38 cellular contexts compared by ENCODE assay signal in the genomic region with DNA sequence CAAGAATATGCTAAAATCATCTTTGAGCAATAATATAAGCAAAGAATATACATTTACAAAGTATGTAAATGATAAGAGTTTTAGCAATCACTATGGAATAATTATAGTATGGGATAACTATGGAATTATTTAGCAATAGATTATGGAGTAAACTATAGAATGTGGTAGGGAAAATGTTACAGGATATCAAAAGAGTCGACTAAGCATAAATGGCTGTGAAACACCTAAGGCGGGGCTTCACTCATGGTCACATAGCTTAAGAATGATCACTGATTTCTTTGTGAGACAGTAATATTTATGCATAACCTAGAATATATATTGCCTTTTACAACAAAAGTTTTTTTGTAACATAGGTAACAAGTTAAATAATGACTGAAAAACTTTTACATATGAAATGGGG.
"Had no signal": no experiment of that assay in that cellular context is flagged by ENCODE, and none has a peak within 500 bp of the region (broad histone marks: within the 10 kb centered on the region; RNA-seq: fewer than 3 reads in every experiment).

No MANE protein-coding gene starts in this region.

- H3K9me3 ChIP-seq: ascending aorta had no signal

- ATAC-seq: activated CD8-positive, alpha-beta memory T cell treated with anti-CD3 and anti-CD28 coated beads, Interleukin-2, amount 10 ng/mL, durations not matched to agents 7 days and 5 days; activated CD8-positive, alpha-beta T cell treated with anti-CD3 and anti-CD28 coated beads, Interleukin-2, amount 10 ng/mL, durations not matched to agents 7 days and 5 days; activated naive CD8-positive, alpha-beta T cell treated with anti-CD3 and anti-CD28 coated beads, Interleukin-2, amount 50 U/mL, for 24 hours had no signal

- H3K36me3 Mint-ChIP-seq: activated CD4-positive, alpha-beta memory T cell treated with anti-CD3 and anti-CD28 coated beads for 36 hours; activated CD8-positive, alpha-beta memory T cell treated with anti-CD3 and anti-CD28 coated beads, Interleukin-2, amount 10 ng/mL, durations not matched to agents 7 days and 5 days; activated naive CD4-positive, alpha-beta T cell treated with anti-CD3 and anti-CD28 coated beads, Interleukin-2, amount 10 ng/mL, durations not matched to agents 7 days and 5 days; activated naive CD4-positive, alpha-beta T cell treated with anti-CD3 and anti-CD28 coated beads, Interleukin-2, amount 50 U/mL, for 24 hours; activated naive CD8-positive, alpha-beta T cell; activated naive CD8-positive, alpha-beta T cell treated with anti-CD3 and anti-CD28 coated beads, Interleukin-2, amount 10 ng/mL, durations not matched to agents 7 days and 5 days; brain had no signal

- H3K27me3 Mint-ChIP-seq: activated B cell treated with CpG ODN at 0.5 μM for 24 hours; activated CD4-positive, alpha-beta memory T cell treated with anti-CD3 and anti-CD28 coated beads for 36 hours; activated CD4-positive, alpha-beta T cell treated with anti-CD3 and anti-CD28 coated beads, Interleukin-2, amount 10 ng/mL, durations not matched to agents 24 days and 14 days; activated CD8-positive, alpha-beta memory T cell treated with anti-CD3 and anti-CD28 coated beads, Interleukin-2, amount 10 ng/mL, durations not matched to agents 7 days and 5 days; activated naive CD4-positive, alpha-beta T cell treated with anti-CD3 and anti-CD28 coated beads, Interleukin-2, amount 10 ng/mL, durations not matched to agents 7 days and 5 days; activated naive CD4-positive, alpha-beta T cell treated with anti-CD3 and anti-CD28 coated beads, Interleukin-2, amount 50 U/mL, for 24 hours; activated naive CD8-positive, alpha-beta T cell; activated naive CD8-positive, alpha-beta T cell treated with anti-CD3 and anti-CD28 coated beads, Interleukin-2, amount 10 ng/mL, durations not matched to agents 7 days and 5 days; activated naive CD8-positive, alpha-beta T cell treated with anti-CD3 and anti-CD28 coated beads, Interleukin-2, amount 50 U/mL, for 24 hours; activated T-cell treated with anti-CD3 and anti-CD28 coated beads, Interleukin-2, amount 50 U/mL, for 24 hours; brain; central memory CD8-positive, alpha-beta T cell had no signal

- H3K9me3 Mint-ChIP-seq: activated B cell treated with CpG ODN at 0.5 μM for 24 hours; activated CD4-positive, alpha-beta T cell treated with anti-CD3 and anti-CD28 coated beads, Interleukin-2, amount 10 ng/mL, durations not matched to agents 24 days and 14 days; activated naive CD4-positive, alpha-beta T cell treated with anti-CD3 and anti-CD28 coated beads, Interleukin-2, amount 10 ng/mL, durations not matched to agents 7 days and 5 days; activated naive CD8-positive, alpha-beta T cell treated with anti-CD3 and anti-CD28 coated beads, Interleukin-2, amount 10 ng/mL, durations not matched to agents 7 days and 5 days; activated naive CD8-positive, alpha-beta T cell treated with anti-CD3 and anti-CD28 coated beads, Interleukin-2, amount 50 U/mL, for 24 hours; brain had no signal

- H3K4me3 Mint-ChIP-seq: activated B cell treated with CpG ODN at 0.5 μM for 24 hours; activated CD4-positive, alpha-beta memory T cell treated with anti-CD3 and anti-CD28 coated beads for 36 hours; activated CD4-positive, alpha-beta T cell treated with anti-CD3 and anti-CD28 coated beads, Interleukin-2, amount 10 ng/mL, durations not matched to agents 24 days and 14 days; activated CD8-positive, alpha-beta memory T cell treated with anti-CD3 and anti-CD28 coated beads, Interleukin-2, amount 10 ng/mL, durations not matched to agents 7 days and 5 days; activated CD8-positive, alpha-beta T cell treated with anti-CD3 and anti-CD28 coated beads, Interleukin-2, amount 10 ng/mL, durations not matched to agents 7 days and 5 days; activated naive CD4-positive, alpha-beta T cell treated with anti-CD3 and anti-CD28 coated beads, Interleukin-2, amount 10 ng/mL, durations not matched to agents 7 days and 5 days; activated naive CD4-positive, alpha-beta T cell treated with anti-CD3 and anti-CD28 coated beads, Interleukin-2, amount 50 U/mL, for 24 hours; activated naive CD8-positive, alpha-beta T cell; activated naive CD8-positive, alpha-beta T cell treated with anti-CD3 and anti-CD28 coated beads, Interleukin-2, amount 10 ng/mL, durations not matched to agents 7 days and 5 days; activated naive CD8-positive, alpha-beta T cell treated with anti-CD3 and anti-CD28 coated beads, Interleukin-2, amount 50 U/mL, for 24 hours; activated T-cell treated with anti-CD3 and anti-CD28 coated beads, Interleukin-2, amount 50 U/mL, for 24 hours; brain; central memory CD8-positive, alpha-beta T cell; T-helper 1 cell treated with Interleukin-12 subunit alpha and Interleukin-12 subunit beta and Interleukin-4 antibody, amounts not matched to agents 30 μg/mL and 1 μg/mL, for 36 hours; T-helper 2 cell treated with Interferon-gamma antibody and Interleukin-4, amounts not matched to agents 5 μg/mL and 100 μg/mL, for 36 hours had no signal

- H3K27me3 ChIP-seq: ascending aorta, cardiac muscle cell had no signal

- DNase-seq: activated B cell treated with CpG ODN at 0.5 μM for 24 hours; activated CD4-positive, alpha-beta memory T cell treated with anti-CD3 and anti-CD28 coated beads for 36 hours; activated CD4-positive, alpha-beta T cell treated with anti-CD3 and anti-CD28 coated beads for 4 hours; activated CD4-positive, alpha-beta T cell treated with anti-CD3 and anti-CD28 coated beads, Interleukin-2, amount 10 ng/mL, durations not matched to agents 24 days and 14 days; activated CD4-positive, alpha-beta T cell treated with anti-CD3 and anti-CD28 coated beads, Interleukin-2, amount 50 U/mL, for 1 hour; activated CD4-positive, alpha-beta T cell treated with anti-CD3 and anti-CD28 coated beads, Interleukin-2, amount 50 U/mL, for 4 hours; activated CD4-positive, CD25-positive, alpha-beta regulatory T cell treated with anti-CD3 and anti-CD28 coated beads, Interleukin-2, amount 50 U/mL, for 72 hours; activated CD8-positive, alpha-beta memory T cell treated with anti-CD3 and anti-CD28 coated beads for 24 hours; activated CD8-positive, alpha-beta memory T cell treated with anti-CD3 and anti-CD28 coated beads, Interleukin-2, amount 10 ng/mL, durations not matched to agents 7 days and 5 days; activated CD8-positive, alpha-beta memory T cell treated with anti-CD3 and anti-CD28 coated beads, Interleukin-2, amount 50 U/mL, for 48 hours; activated CD8-positive, alpha-beta T cell treated with anti-CD3 and anti-CD28 coated beads, Interleukin-2, amount 10 ng/mL, durations not matched to agents 7 days and 5 days; activated effector memory CD4-positive, alpha-beta T cell treated with Interleukin-2 at 50 U/mL for 16 hours; activated gamma-delta T cell; activated naive CD4-positive, alpha-beta T cell treated with anti-CD3 and anti-CD28 coated beads, Interleukin-2, amount 10 ng/mL, durations not matched to agents 7 days and 5 days; activated naive CD4-positive, alpha-beta T cell treated with Interleukin-2 at 50 U/mL for 16 hours; activated naive CD8-positive, alpha-beta T cell treated with anti-CD3 and anti-CD28 coated beads, Interleukin-2, amount 10 ng/mL, durations not matched to agents 7 days and 5 days; activated naive CD8-positive, alpha-beta T cell treated with anti-CD3 and anti-CD28 coated beads, Interleukin-2, amount 50 U/mL, for 24 hours; activated T-cell treated with anti-CD3 and anti-CD28 coated beads, Interleukin-2, amount 50 U/mL, for 24 hours; activated T-cell treated with anti-CD3 and anti-CD28 coated beads, Interleukin-2, amount 50 U/mL, for 48 hours; amygdala; anterior cingulate cortex; caudate nucleus; cerebellar nuclear complex; T-helper 1 cell; T-helper 2 cell; T-helper 9 cell had no signal

- H3K4me1 ChIP-seq: ascending aorta had no signal

- H3K4me1 Mint-ChIP-seq: activated B cell treated with CpG ODN at 0.5 μM for 24 hours; activated CD4-positive, alpha-beta T cell treated with anti-CD3 and anti-CD28 coated beads, Interleukin-2, amount 10 ng/mL, durations not matched to agents 24 days and 14 days; activated CD8-positive, alpha-beta memory T cell treated with anti-CD3 and anti-CD28 coated beads, Interleukin-2, amount 10 ng/mL, durations not matched to agents 7 days and 5 days; activated naive CD4-positive, alpha-beta T cell treated with anti-CD3 and anti-CD28 coated beads, Interleukin-2, amount 10 ng/mL, durations not matched to agents 7 days and 5 days; activated naive CD4-positive, alpha-beta T cell treated with anti-CD3 and anti-CD28 coated beads, Interleukin-2, amount 50 U/mL, for 24 hours; activated naive CD8-positive, alpha-beta T cell treated with anti-CD3 and anti-CD28 coated beads, Interleukin-2, amount 10 ng/mL, durations not matched to agents 7 days and 5 days; activated naive CD8-positive, alpha-beta T cell treated with anti-CD3 and anti-CD28 coated beads, Interleukin-2, amount 50 U/mL, for 24 hours; brain; central memory CD8-positive, alpha-beta T cell had no signal

- FAIRE-seq: bronchial epithelial cell, TTC549 had no signal

- H3K36me3 ChIP-seq: ascending aorta, cardiac muscle cell had no signal

- H3K4me3 ChIP-seq: ascending aorta, cardiac muscle cell had no signal

- H3K27ac ChIP-seq: ascending aorta, cardiac muscle cell, VCaP had no signal

- H3K27ac Mint-ChIP-seq: activated B cell treated with CpG ODN at 0.5 μM for 24 hours; activated CD4-positive, alpha-beta memory T cell treated with anti-CD3 and anti-CD28 coated beads for 36 hours; activated CD4-positive, alpha-beta T cell treated with anti-CD3 and anti-CD28 coated beads, Interleukin-2, amount 10 ng/mL, durations not matched to agents 24 days and 14 days; activated CD8-positive, alpha-beta memory T cell treated with anti-CD3 and anti-CD28 coated beads, Interleukin-2, amount 10 ng/mL, durations not matched to agents 7 days and 5 days; activated CD8-positive, alpha-beta T cell treated with anti-CD3 and anti-CD28 coated beads, Interleukin-2, amount 10 ng/mL, durations not matched to agents 7 days and 5 days; activated naive CD4-positive, alpha-beta T cell treated with anti-CD3 and anti-CD28 coated beads, Interleukin-2, amount 10 ng/mL, durations not matched to agents 7 days and 5 days; activated naive CD4-positive, alpha-beta T cell treated with anti-CD3 and anti-CD28 coated beads, Interleukin-2, amount 50 U/mL, for 24 hours; activated naive CD8-positive, alpha-beta T cell; activated naive CD8-positive, alpha-beta T cell treated with anti-CD3 and anti-CD28 coated beads, Interleukin-2, amount 10 ng/mL, durations not matched to agents 7 days and 5 days; activated naive CD8-positive, alpha-beta T cell treated with anti-CD3 and anti-CD28 coated beads, Interleukin-2, amount 50 U/mL, for 24 hours; activated T-cell treated with anti-CD3 and anti-CD28 coated beads, Interleukin-2, amount 50 U/mL, for 24 hours; activated T-helper 2 cell treated with anti-CD3 and anti-CD28 coated beads, Interferon-gamma antibody, Interleukin-2, Interleukin-4, amounts not matched to agents 10 μg/mL and 5 μg/mL and 100 μg/mL, durations not matched to agents 14 hours and 24 hours and 36 hours; brain; T-helper 1 cell treated with Interleukin-12 subunit alpha and Interleukin-12 subunit beta and Interleukin-4 antibody, amounts not matched to agents 30 μg/mL and 1 μg/mL, for 36 hours; T-helper 2 cell treated with Interferon-gamma antibody and Interleukin-4, amounts not matched to agents 5 μg/mL and 100 μg/mL, for 36 hours had no signal
